Comparison of ENCODE assay signal across 38 cellular contexts in genomic region chr22:19125474-19126308, GRCh38. TPM values are rescaled to one million over a fixed set of nuclear protein-coding genes. Genes with fewer than 3 reads are reported as not detected.
"Had no signal": no experiment of that assay in that cellular context is flagged by ENCODE, and none has a peak within 500 bp of the region (broad histone marks: within the 10 kb centered on the region; RNA-seq: fewer than 3 reads in every experiment).

No MANE protein-coding gene starts in this region.

- H3K27ac ChIP-seq: brain microvascular endothelial cell, colonic mucosa, epithelial cell of prostate, heart right ventricle, WERI-Rb-1 had no signal

- H3K36me3 Mint-ChIP-seq: activated naive CD8-positive, alpha-beta T cell had no signal

- H3K4me3 ChIP-seq: colonic mucosa, esophagus squamous epithelium, heart right ventricle had no signal

- H3K27me3 ChIP-seq: brain microvascular endothelial cell, colonic mucosa, esophagus squamous epithelium, heart right ventricle had no signal

- H3K9me3 ChIP-seq: colonic mucosa, esophagus squamous epithelium, heart right ventricle had no signal

- ATAC-seq: activated CD4-positive, CD25-positive, alpha-beta regulatory T cell treated with anti-CD3 and anti-CD28 coated beads, Interleukin-2, amount 50 U/mL, for 24 hours; activated CD8-positive, alpha-beta T cell treated with anti-CD3 and anti-CD28 coated beads for 36 hours; activated T-cell treated with anti-CD3 and anti-CD28 coated beads, Interleukin-2, amount 50 U/mL, for 4 hours; activated T-helper 17 cell treated with anti-CD3 and anti-CD28 coated beads, Interleukin-2, amount 50 U/mL, for 72 hours; heart right ventricle; T-helper 17 cell had no signal

- H3K4me3 Mint-ChIP-seq: activated B cell treated with CpG ODN at 0.5 μM for 24 hours; activated CD8-positive, alpha-beta T cell treated with anti-CD3 and anti-CD28 coated beads for 36 hours; activated naive CD8-positive, alpha-beta T cell; activated T-cell treated with anti-CD3 and anti-CD28 coated beads, Interleukin-2, amount 50 U/mL, for 4 hours; activated T-helper 17 cell treated with anti-CD3 and anti-CD28 coated beads, Interleukin-2, amount 50 U/mL, for 72 hours; T-helper 17 cell; T-helper 2 cell treated with Interferon-gamma antibody and Interleukin-4, amounts not matched to agents 5 μg/mL and 100 μg/mL, for 36 hours had no signal

- FAIRE-seq: astrocyte, bronchial epithelial cell, endometrium, endothelial cell of umbilical vein, frontal cortex had no signal

- H3K27me3 Mint-ChIP-seq: activated B cell treated with CpG ODN at 0.5 μM for 24 hours; activated CD8-positive, alpha-beta T cell treated with anti-CD3 and anti-CD28 coated beads for 36 hours; activated naive CD8-positive, alpha-beta T cell; activated T-helper 17 cell treated with anti-CD3 and anti-CD28 coated beads, Interleukin-2, amount 50 U/mL, for 72 hours; T-helper 17 cell had no signal

- H3K27ac Mint-ChIP-seq: activated B cell treated with CpG ODN at 0.5 μM for 24 hours; activated CD8-positive, alpha-beta T cell treated with anti-CD3 and anti-CD28 coated beads for 36 hours; activated naive CD8-positive, alpha-beta T cell; activated T-helper 17 cell treated with anti-CD3 and anti-CD28 coated beads, Interleukin-2, amount 50 U/mL, for 72 hours; T-helper 17 cell; T-helper 2 cell treated with Interferon-gamma antibody and Interleukin-4, amounts not matched to agents 5 μg/mL and 100 μg/mL, for 36 hours had no signal

- DNase-seq: activated B cell treated with CpG ODN at 0.5 μM for 24 hours; activated CD4-positive, alpha-beta T cell treated with anti-CD3 and anti-CD28 coated beads for 48 hours; activated CD4-positive, alpha-beta T cell treated with anti-CD3 and anti-CD28 coated beads, Interleukin-2, amount 50 U/mL, for 1 hour; activated CD4-positive, alpha-beta T cell treated with anti-CD3 and anti-CD28 coated beads, Interleukin-2, amount 50 U/mL, for 48 hours; activated CD8-positive, alpha-beta memory T cell treated with anti-CD3 and anti-CD28 coated beads for 24 hours; activated CD8-positive, alpha-beta T cell treated with anti-CD3 and anti-CD28 coated beads for 36 hours; activated effector memory CD4-positive, alpha-beta T cell treated with Interleukin-2 at 50 U/mL for 16 hours; activated gamma-delta T cell treated with Interleukin-2 at 50 U/mL for 16 hours; activated naive CD4-positive, alpha-beta T cell treated with anti-CD3 and anti-CD28 coated beads, Interleukin-2, amount 50 U/mL, for 16 hours; activated naive CD4-positive, alpha-beta T cell treated with Interleukin-2 at 50 U/mL for 16 hours; activated T-cell treated with anti-CD3 and anti-CD28 coated beads, Interleukin-2, amount 50 U/mL, for 4 hours; amniotic stem cell; brain microvascular endothelial cell; caudate nucleus; colonic mucosa; effector CD8-positive, alpha-beta T cell; esophagus squamous epithelium; glutamatergic neuron; T-helper 1 cell; T-helper 17 cell; T1000; WERI-Rb-1 had no signal

- H3K9me3 Mint-ChIP-seq: activated B cell treated with CpG ODN at 0.5 μM for 24 hours; activated CD8-positive, alpha-beta T cell treated with anti-CD3 and anti-CD28 coated beads for 36 hours; activated T-cell treated with anti-CD3 and anti-CD28 coated beads, Interleukin-2, amount 50 U/mL, for 4 hours; activated T-helper 17 cell treated with anti-CD3 and anti-CD28 coated beads, Interleukin-2, amount 50 U/mL, for 72 hours; T-helper 2 cell treated with Interferon-gamma antibody and Interleukin-4, amounts not matched to agents 5 μg/mL and 100 μg/mL, for 36 hours had no signal

- H3K36me3 ChIP-seq: brain microvascular endothelial cell, colonic mucosa, esophagus squamous epithelium, heart right ventricle had no signal

RNA-seq across cellular contexts. Expression of gene TSSK2, which starts 5.4 kb away (rescaled TPM):
- total RNA-seq: activated CD8-positive, alpha-beta T cell treated with anti-CD3 and anti-CD28 coated beads for 36 hours; activated T-cell treated with anti-CD3 and anti-CD28 coated beads, Interleukin-2, amount 50 U/mL, for 4 hours; activated T-helper 17 cell treated with anti-CD3 and anti-CD28 coated beads, Interleukin-2, amount 50 U/mL, for 72 hours; astrocyte; bronchial epithelial cell; colonic mucosa; dermis microvascular lymphatic vessel endothelial cell; endothelial cell of umbilical vein; fibroblast of lung; fibroblast of villous mesenchyme; frontal cortex had no signal
- polyA plus RNA-seq: endothelial cell of umbilical vein, fibroblast of lung had no signal

RNA-seq across cellular contexts. Expression of gene GSC2, which starts 24.4 kb away (rescaled TPM):
- total RNA-seq: activated B cell treated with CpG ODN at 0.5 μM for 24 hours; activated CD8-positive, alpha-beta T cell treated with anti-CD3 and anti-CD28 coated beads for 36 hours; activated T-cell treated with anti-CD3 and anti-CD28 coated beads, Interleukin-2, amount 50 U/mL, for 4 hours; activated T-helper 17 cell treated with anti-CD3 and anti-CD28 coated beads, Interleukin-2, amount 50 U/mL, for 72 hours; astrocyte; bronchial epithelial cell; colonic mucosa; dermis microvascular lymphatic vessel endothelial cell; endothelial cell of umbilical vein; esophagus squamous epithelium; fibroblast of lung; fibroblast of villous mesenchyme; frontal cortex; heart right ventricle; T-helper 17 cell had no signal
- polyA plus RNA-seq: adipose tissue, endothelial cell of umbilical vein, esophagus, fibroblast of lung, heart right ventricle had no signal
